ENCODE assay signal across 28 cellular contexts in genomic region chr6:156579564-156579963, GRCh38.
"Had no signal": no experiment of that assay in that cellular context is flagged by ENCODE, and none has a peak within 500 bp of the region (broad histone marks: within the 10 kb centered on the region; RNA-seq: fewer than 3 reads in every experiment).

No MANE protein-coding gene starts in this region.

- H3K36me3 ChIP-seq: colonic mucosa, esophagus muscularis mucosa, esophagus squamous epithelium, gastrocnemius medialis, gastroesophageal sphincter, heart left ventricle, heart right ventricle had no signal

- DNase-seq: colonic mucosa; cortex of kidney; dermis blood vessel endothelial cell; dorsolateral prefrontal cortex; effector CD4-positive, alpha-beta T cell; effector CD8-positive, alpha-beta T cell; effector memory CD4-positive, alpha-beta T cell; effector memory CD8-positive, alpha-beta T cell; endodermal cell; erythroblast; esophagus squamous epithelium; foreskin fibroblast; foreskin keratinocyte; foreskin melanocyte; gastrocnemius medialis; glutamatergic neuron; head of caudate nucleus; heart left ventricle; heart right ventricle had no signal

- ATAC-seq: effector memory CD8-positive, alpha-beta T cell; esophagus mucosa; foreskin keratinocyte; gastrocnemius medialis; gastroesophageal sphincter; heart left ventricle; heart right ventricle had no signal

- H3K27me3 ChIP-seq: colonic mucosa, esophagus muscularis mucosa, esophagus squamous epithelium, foreskin keratinocyte, gastrocnemius medialis, gastroesophageal sphincter, heart left ventricle, heart right ventricle had no signal

- H3K4me1 ChIP-seq: colonic mucosa, esophagus muscularis mucosa, esophagus squamous epithelium, foreskin keratinocyte, gastrocnemius medialis, gastroesophageal sphincter, heart left ventricle, heart right ventricle had no signal

- H3K4me3 ChIP-seq: colonic mucosa, coronary artery, dorsolateral prefrontal cortex, esophagus muscularis mucosa, esophagus squamous epithelium, gastrocnemius medialis, gastroesophageal sphincter, heart left ventricle, heart right ventricle had no signal

- H3K27ac ChIP-seq: colonic mucosa, coronary artery, dorsolateral prefrontal cortex, epithelial cell of prostate, esophagus muscularis mucosa, esophagus squamous epithelium, foreskin keratinocyte, gastrocnemius medialis, gastroesophageal sphincter, heart left ventricle, heart right ventricle had no signal

- FAIRE-seq: colon, endometrium, endothelial cell of umbilical vein, frontal cortex had no signal

- H3K9me3 ChIP-seq: colonic mucosa had no signal
